ENCODE assay signal across 36 cellular contexts in genomic region chr12:70927356-70927755, GRCh38. TPM values are rescaled to one million over a fixed set of nuclear protein-coding genes. Genes with fewer than 3 reads are reported as not detected.
"Had no signal": no experiment of that assay in that cellular context is flagged by ENCODE, and none has a peak within 500 bp of the region (broad histone marks: within the 10 kb centered on the region; RNA-seq: fewer than 3 reads in every experiment).

No MANE protein-coding gene starts in this region.

- H3K4me1 ChIP-seq: adrenal gland, ascending aorta, body of pancreas, breast epithelium had no signal

- H3K27me3 ChIP-seq: adrenal gland, ascending aorta, body of pancreas, brain microvascular endothelial cell, breast epithelium, cardiac muscle cell had no signal

- H3K36me3 ChIP-seq: adrenal gland, ascending aorta, brain microvascular endothelial cell, breast epithelium, cardiac muscle cell had no signal

- H3K27ac ChIP-seq: adrenal gland, ascending aorta, body of pancreas, brain microvascular endothelial cell, breast epithelium, cardiac muscle cell had no signal

- DNase-seq: activated effector memory CD4-positive, alpha-beta T cell treated with anti-CD3 and anti-CD28 coated beads, Interleukin-2, amount 50 U/mL, for 16 hours; activated effector memory CD4-positive, alpha-beta T cell treated with Interleukin-2 at 50 U/mL for 16 hours; activated gamma-delta T cell; activated gamma-delta T cell treated with Interleukin-2 at 50 U/mL for 16 hours; activated naive CD4-positive, alpha-beta T cell; activated naive CD4-positive, alpha-beta T cell treated with anti-CD3 and anti-CD28 coated beads for 36 hours; activated naive CD4-positive, alpha-beta T cell treated with anti-CD3 and anti-CD28 coated beads, Interleukin-2, amount 10 ng/mL, durations not matched to agents 7 days and 5 days; activated naive CD4-positive, alpha-beta T cell treated with anti-CD3 and anti-CD28 coated beads, Interleukin-2, amount 50 U/mL, for 16 hours; activated naive CD4-positive, alpha-beta T cell treated with Interleukin-2 at 50 U/mL for 16 hours; activated naive CD8-positive, alpha-beta T cell treated with anti-CD3 and anti-CD28 coated beads for 36 hours; activated naive CD8-positive, alpha-beta T cell treated with anti-CD3 and anti-CD28 coated beads, Interleukin-2, amount 10 ng/mL, durations not matched to agents 7 days and 5 days; activated naive CD8-positive, alpha-beta T cell treated with anti-CD3 and anti-CD28 coated beads, Interleukin-2, amount 50 U/mL, for 24 hours; activated T-cell treated with anti-CD3 and anti-CD28 coated beads, Interleukin-2, amount 50 U/mL, for 4 hours; activated T-cell treated with anti-CD3 and anti-CD28 coated beads, Interleukin-2, amount 50 U/mL, for 48 hours; activated T-cell treated with anti-CD3 and anti-CD28 coated beads, Interleukin-2, amount 50 U/mL, for 72 hours; adrenal gland; amniotic stem cell; amygdala; anterior cingulate cortex; aorta; body of pancreas; brain microvascular endothelial cell; caudate nucleus; central memory CD4-positive, alpha-beta T cell; cerebellar nuclear complex had no signal

- FAIRE-seq: astrocyte, bronchial epithelial cell, colon had no signal

- H3K4me3 ChIP-seq: adrenal gland, ascending aorta, body of pancreas, breast epithelium, cardiac muscle cell had no signal

- H3K9me3 ChIP-seq: adrenal gland, ascending aorta, body of pancreas, breast epithelium had no signal

- ATAC-seq: activated naive CD4-positive, alpha-beta T cell treated with anti-CD3 and anti-CD28 coated beads, Interleukin-2, amount 50 U/mL, for 72 hours; activated naive CD8-positive, alpha-beta T cell treated with anti-CD3 and anti-CD28 coated beads, Interleukin-2, amount 50 U/mL, for 24 hours; activated T-cell treated with anti-CD3 and anti-CD28 coated beads, Interleukin-2, amount 50 U/mL, for 4 hours; activated T-cell treated with anti-CD3 and anti-CD28 coated beads, Interleukin-2, amount 50 U/mL, for 72 hours; activated T-helper 17 cell treated with anti-CD3 and anti-CD28 coated beads, Interleukin-2, amount 50 U/mL, for 72 hours; body of pancreas had no signal

RNA-seq across cellular contexts. Expression of gene PTPRR, which starts 6.8 kb away (rescaled TPM):
- total RNA-seq: activated naive CD4-positive, alpha-beta T cell treated with anti-CD3 and anti-CD28 coated beads for 36 hours; activated naive CD4-positive, alpha-beta T cell treated with anti-CD3 and anti-CD28 coated beads, Interleukin-2, amount 50 U/mL, for 72 hours; activated naive CD8-positive, alpha-beta T cell treated with anti-CD3 and anti-CD28 coated beads for 36 hours; activated naive CD8-positive, alpha-beta T cell treated with anti-CD3 and anti-CD28 coated beads, Interleukin-2, amount 10 ng/mL, durations not matched to agents 7 days and 5 days; activated T-cell treated with anti-CD3 and anti-CD28 coated beads, Interleukin-2, amount 50 U/mL, for 4 hours; activated T-cell treated with anti-CD3 and anti-CD28 coated beads, Interleukin-2, amount 50 U/mL, for 72 hours; activated T-helper 1 cell treated with anti-CD3 and anti-CD28 coated beads, Interleukin-12 subunit alpha, Interleukin-12 subunit beta, Interleukin-2, Interleukin-4 antibody, amounts not matched to agents 30 ng/mL and 10 ng/mL and 1 ng/mL, durations not matched to agents 14 hours and 24 hours and 36 hours; activated T-helper 17 cell treated with anti-CD3 and anti-CD28 coated beads, Interleukin-2, amount 50 U/mL, for 72 hours; activated T-helper 2 cell treated with anti-CD3 and anti-CD28 coated beads, Interferon-gamma antibody, Interleukin-2, Interleukin-4, amounts not matched to agents 10 μg/mL and 5 μg/mL and 100 μg/mL, durations not matched to agents 14 hours and 24 hours and 36 hours; ascending aorta; cardiac muscle cell; chondrocyte had no signal
- polyA plus RNA-seq: cardiac muscle cell had no signal
